In the genomic region with DNA sequence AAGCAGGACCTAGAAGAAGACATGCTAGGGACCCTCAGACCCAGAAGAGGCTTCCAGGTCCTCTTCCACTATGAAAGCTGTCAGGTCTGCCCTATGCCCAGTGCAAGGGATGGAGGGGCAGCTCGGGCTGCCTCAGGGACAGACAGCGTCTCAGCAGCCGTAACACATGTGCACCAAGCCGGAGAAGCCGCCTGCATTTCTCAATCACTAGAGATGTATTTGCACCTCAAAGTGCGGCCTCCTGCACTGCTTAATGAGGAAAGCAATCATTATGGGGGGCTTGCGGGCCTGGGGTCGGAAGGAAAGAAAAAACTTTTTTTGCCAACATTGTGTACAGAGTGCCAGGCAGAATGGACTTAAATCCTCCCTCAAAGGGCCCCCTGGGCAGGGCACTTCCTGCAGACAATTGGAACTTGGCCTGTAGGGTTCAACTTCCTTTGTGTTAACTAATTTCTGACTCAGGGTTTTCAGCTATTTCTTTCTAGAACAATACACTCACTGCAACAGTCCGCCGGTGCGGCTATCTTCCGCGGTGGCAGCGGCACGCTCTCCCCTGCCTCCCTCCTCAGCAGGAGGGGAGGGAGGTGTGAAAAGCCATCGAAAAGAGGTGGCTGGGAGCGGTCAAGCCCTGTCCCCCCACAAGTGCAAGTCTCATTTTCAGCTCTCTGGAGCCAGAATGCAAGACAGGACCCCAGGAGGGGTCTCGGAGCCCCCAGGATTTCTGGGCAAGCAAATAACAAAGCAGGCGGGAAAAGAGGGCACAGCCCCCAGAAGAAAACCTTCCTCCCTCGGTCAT, we compare ENCODE assay signal across 8 cellular contexts.
DNase-seq lines count a peak whose midpoint lies in the region; TF ChIP-seq lines count a peak whose summit lies in the region.

No MANE protein-coding gene starts in this region.

- WGBS in mesenchymal stem cell: 23% methylated on average over 20 of the region's 20 CpGs

- intact Hi-C loops in dorsolateral prefrontal cortex (cut with DNase I) (no loop called here), tibial artery (cut with DNase I; ENCODE audit: low total_unique reads) (no loop called here)

- H3K4me1 ChIP-seq in mesenchymal stem cell (ENCODE audit: control insufficient read depth, insufficient read depth, low read depth, low read length) (peaks cover 33% of the 10 kb centered on the region), tibial artery (peaks cover 0 to 5% (median 2%) of the 10 kb centered on the region in 4 donors)

- H3K9ac ChIP-seq in mesenchymal stem cell (ENCODE audit: low read length): peak overlapping the region; percentile 73

- peak overlapping the region in 1 of 2 experiments; percentile 14 for H3K23ac ChIP-seq in mesenchymal stem cell (ENCODE audit: low read length in 2 of 2)

- DNase-seq in NCI-H748 (lab: John Stamatoyannopoulos, UW; ENCODE audit: unreplicated experiment): peak; percentile 46
- DNase-seq in NCI-H748 treated with DMSO at 0.1 percent for 48 hours (lab: John Stamatoyannopoulos, UW): no peak
- no peak for DNase-seq in dorsolateral prefrontal cortex
- DNase-seq in mesenchymal stem cell: peak; percentile 17
- DNase-seq in tibial artery: peak in 1 of 2 donors; percentile 34
- no peak for DNase-seq in AG08396 (ENCODE audit: low spot score)
- DNase-seq in effector CD4-positive, alpha-beta T cell: no peak
- no peak for DNase-seq in RKO (ENCODE audit: low spot score)

- H3K79me1 ChIP-seq in mesenchymal stem cell (replicated peaks; ENCODE audit: low read length, poor library complexity, severe bottlenecking): peaks cover 4% of the 10 kb centered on the region

- H3K27ac ChIP-seq in dorsolateral prefrontal cortex (peak overlapping the region in 9 of 59 donors; percentile 2 to 67 (median 30)), mesenchymal stem cell (ENCODE audit: low read length, poor library complexity, severe bottlenecking) (peak overlapping the region; percentile 68), tibial artery (no peak overlapping the region)

- H2BK5ac ChIP-seq in mesenchymal stem cell (ENCODE audit: low read depth, low read length, poor library complexity, severe bottlenecking): no peak overlapping the region

- H2BK15ac ChIP-seq in mesenchymal stem cell (ENCODE audit: low read depth, poor library complexity, severe bottlenecking): peak overlapping the region; percentile 50

- peak overlapping the region; percentile 46 for H2BK120ac ChIP-seq in mesenchymal stem cell (ENCODE audit: low read depth, low read length)

- no peaks in the 10 kb centered on the region for H3K9me3 ChIP-seq in mesenchymal stem cell (ENCODE audit: control insufficient read depth, low read length)
- no peaks in the 10 kb centered on the region for H3K9me3 ChIP-seq in tibial artery

- peak overlapping the region in 1 of 2 experiments; percentile 19 for H3K14ac ChIP-seq in mesenchymal stem cell (ENCODE audit: low read length in 2 of 2)

- peak overlapping the region; percentile 6 for H2AK5ac ChIP-seq in mesenchymal stem cell (ENCODE audit: low read length, severe bottlenecking)

- peak overlapping the region; percentile 8 for H2AFZ ChIP-seq in mesenchymal stem cell (ENCODE audit: low read depth, low read length)

- H2BK12ac ChIP-seq in mesenchymal stem cell (ENCODE audit: low read length in 2 of 2): peak overlapping the region in 1 of 2 experiments; percentile 45

- H4K8ac ChIP-seq in mesenchymal stem cell (ENCODE audit: low read length): peak overlapping the region; percentile 89

- peak overlapping the region in 54 of 59 donors; percentile 13 to 61 (median 38) for H3K4me3 ChIP-seq in dorsolateral prefrontal cortex
- H3K4me3 ChIP-seq in mesenchymal stem cell (ENCODE audit: insufficient read depth in 1 of 2, low read depth in 1 of 2, low read length in 2 of 2): peak overlapping the region; percentile 32 to 71
- H3K4me3 ChIP-seq in tibial artery: peak overlapping the region; percentile 26 to 28

- peak overlapping the region; percentile 50 to 58 for H3K18ac ChIP-seq in mesenchymal stem cell (ENCODE audit: low read depth in 1 of 2, low read length in 2 of 2)

- peak overlapping the region; percentile 56 for H4K91ac ChIP-seq in mesenchymal stem cell (ENCODE audit: low read length)

- peak overlapping the region; percentile 70 for H3K4me2 ChIP-seq in mesenchymal stem cell (ENCODE audit: low read length, poor library complexity, severe bottlenecking)

- no peaks in the 10 kb centered on the region for H3K36me3 ChIP-seq in mesenchymal stem cell (ENCODE audit: control insufficient read depth in 1 of 2, insufficient read depth in 2 of 2, low read depth in 1 of 2, low read length in 2 of 2)
- H3K36me3 ChIP-seq in tibial artery: no peaks in the 10 kb centered on the region

- H3K27me3 ChIP-seq in dorsolateral prefrontal cortex: peaks cover 0 to 17% (median 0%) of the 10 kb centered on the region in 45 donors
- peaks cover 4% of the 10 kb centered on the region in 2 experiments for H3K27me3 ChIP-seq in mesenchymal stem cell (ENCODE audit: control insufficient read depth in 1 of 2, insufficient read depth in 1 of 2, low read length in 2 of 2)
- H3K27me3 ChIP-seq in tibial artery: peaks cover 0 to 4% of the 10 kb centered on the region in 2 donors

- peak overlapping the region in 1 of 2 experiments; percentile 6 for H3K4ac ChIP-seq in mesenchymal stem cell (ENCODE audit: low read depth in 1 of 2, low read length in 2 of 2)

- TF ChIP-seq CTCF in dorsolateral prefrontal cortex (IDR thresholded peaks at IDR 0.05 in 54 of 56, conservative IDR thresholded peaks at IDR 0.05 in 2 of 56; ENCODE audit: low read depth in 1 of 56, partially characterized antibody in 56 of 56) (peak in 1 of 56 donors; percentile 0), tibial artery (IDR thresholded peaks at IDR 0.05) (no peak)

Comparison
In these comparisons a context has a peak if more than half of its experiments do, and no peak if none do; other contexts are left out.
1. DNase-seq: peak in NCI-H748 (single experiment) and mesenchymal stem cell (single experiment); none in NCI-H748 treated with DMSO at 0.1 percent for 48 hours (single experiment), dorsolateral prefrontal cortex (0 of 10), AG08396 (single experiment), effector CD4-positive, alpha-beta T cell (single experiment) and RKO (single experiment).
2. Peak in every context shown above with its lines, with median percentiles within 50 percentile points of each other: H3K4me3 ChIP-seq.